22 cellular contexts compared by ENCODE assay signal in the genomic region with DNA sequence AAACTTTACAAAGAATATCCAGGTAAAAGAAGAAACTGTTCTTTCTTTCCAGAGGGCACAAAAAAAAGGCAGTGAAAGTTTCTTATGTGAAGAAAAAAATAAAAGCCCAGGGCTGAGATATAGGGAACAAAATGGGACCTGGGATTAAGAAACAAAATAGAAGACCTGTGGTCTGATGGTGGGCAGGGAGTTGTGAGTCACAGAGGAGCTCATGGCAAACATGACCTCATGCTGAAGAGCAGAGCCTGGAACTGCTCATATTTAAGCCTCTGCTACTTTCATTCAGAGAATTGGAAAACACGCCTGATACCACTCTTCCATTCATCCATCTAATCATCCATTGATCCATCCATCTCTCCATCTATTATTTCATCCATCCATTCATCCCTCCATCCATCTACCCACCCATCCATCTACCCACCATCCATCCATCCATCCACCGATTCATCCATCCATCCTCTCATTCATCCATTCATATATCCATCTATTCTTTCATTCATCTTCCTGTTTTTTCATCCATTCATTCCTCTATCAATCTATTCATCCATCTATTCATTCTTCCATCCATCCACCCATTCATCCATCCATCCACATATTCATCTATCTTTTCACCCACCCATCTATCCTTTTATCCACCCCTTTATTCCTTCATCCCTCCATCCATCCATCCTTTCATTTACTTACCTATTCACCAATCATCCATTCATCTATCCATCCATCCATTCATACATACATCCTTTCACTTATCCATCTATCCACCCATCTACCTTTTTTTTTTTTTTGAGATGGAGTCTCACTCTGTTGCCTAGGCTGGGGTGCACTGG. TPM values are rescaled to one million over a fixed set of nuclear protein-coding genes. Genes with fewer than 3 reads are reported as not detected.
"Had no signal": no experiment of that assay in that cellular context is flagged by ENCODE, and none has a peak within 500 bp of the region (broad histone marks: within the 10 kb centered on the region; RNA-seq: fewer than 3 reads in every experiment).

No MANE protein-coding gene starts in this region.

- ATAC-seq: heart right ventricle; stimulated activated memory B cell treated with anti-CD40 and anti-IgM and Interleukin-4, amounts not matched to agents 10 μg/mL and 1 μg/mL and 100 μg/mL, for 72 hours had no signal

- FAIRE-seq: frontal cortex, kidney had no signal

- H3K36me3 ChIP-seq: ascending aorta, colonic mucosa, heart right ventricle, left ventricle myocardium inferior had no signal

- H3K4me3 Mint-ChIP-seq: activated CD4-positive, alpha-beta memory T cell treated with anti-CD3 and anti-CD28 coated beads, Interleukin-2, amount 10 ng/mL, durations not matched to agents 7 days and 5 days; activated naive CD8-positive, alpha-beta T cell treated with anti-CD3 and anti-CD28 coated beads, Interleukin-2, amount 10 ng/mL, durations not matched to agents 7 days and 5 days; nephron progenitor cell; stimulated activated memory B cell treated with anti-CD40 and anti-IgM and Interleukin-4, amounts not matched to agents 10 μg/mL and 1 μg/mL and 100 μg/mL, for 72 hours; type B pancreatic cell had no signal

- H3K9me3 ChIP-seq: ascending aorta, colonic mucosa, heart right ventricle, left ventricle myocardium inferior had no signal

- H3K4me1 ChIP-seq: ascending aorta, colonic mucosa, heart right ventricle, left ventricle myocardium inferior had no signal

- DNase-seq: activated CD4-positive, alpha-beta memory T cell treated with anti-CD3 and anti-CD28 coated beads, Interleukin-2, amount 10 ng/mL, durations not matched to agents 7 days and 5 days; activated gamma-delta T cell treated with Interleukin-2 at 50 U/mL for 16 hours; activated naive CD8-positive, alpha-beta T cell treated with anti-CD3 and anti-CD28 coated beads, Interleukin-2, amount 10 ng/mL, durations not matched to agents 7 days and 5 days; activated T-cell treated with anti-CD3 and anti-CD28 coated beads, Interleukin-2, amount 50 U/mL, for 48 hours; caudate nucleus; colonic mucosa; effector CD4-positive, alpha-beta T cell; heart right ventricle; kidney; left ventricle myocardium inferior; mesenchymal stem cell; nephron progenitor cell; substantia nigra; SW 1271 had no signal

- H3K4me1 Mint-ChIP-seq: activated CD4-positive, alpha-beta memory T cell treated with anti-CD3 and anti-CD28 coated beads, Interleukin-2, amount 10 ng/mL, durations not matched to agents 7 days and 5 days; activated naive CD8-positive, alpha-beta T cell treated with anti-CD3 and anti-CD28 coated beads, Interleukin-2, amount 10 ng/mL, durations not matched to agents 7 days and 5 days; stimulated activated memory B cell treated with anti-CD40 and anti-IgM and Interleukin-4, amounts not matched to agents 10 μg/mL and 1 μg/mL and 100 μg/mL, for 72 hours had no signal

- H3K27me3 ChIP-seq: ascending aorta, colonic mucosa had no signal

- H3K4me3 ChIP-seq: ascending aorta, colonic mucosa, heart right ventricle, left ventricle myocardium inferior, skin epidermis had no signal

- H3K27ac Mint-ChIP-seq: activated CD4-positive, alpha-beta memory T cell treated with anti-CD3 and anti-CD28 coated beads, Interleukin-2, amount 10 ng/mL, durations not matched to agents 7 days and 5 days; activated naive CD8-positive, alpha-beta T cell treated with anti-CD3 and anti-CD28 coated beads, Interleukin-2, amount 10 ng/mL, durations not matched to agents 7 days and 5 days; nephron progenitor cell; stimulated activated memory B cell treated with anti-CD40 and anti-IgM and Interleukin-4, amounts not matched to agents 10 μg/mL and 1 μg/mL and 100 μg/mL, for 72 hours; type B pancreatic cell had no signal

- H3K27ac ChIP-seq: ascending aorta, colonic mucosa, heart right ventricle, left ventricle myocardium inferior, skin epidermis had no signal

- H3K9me3 Mint-ChIP-seq: activated CD4-positive, alpha-beta memory T cell treated with anti-CD3 and anti-CD28 coated beads, Interleukin-2, amount 10 ng/mL, durations not matched to agents 7 days and 5 days; activated naive CD8-positive, alpha-beta T cell treated with anti-CD3 and anti-CD28 coated beads, Interleukin-2, amount 10 ng/mL, durations not matched to agents 7 days and 5 days; nephron progenitor cell; stimulated activated memory B cell treated with anti-CD40 and anti-IgM and Interleukin-4, amounts not matched to agents 10 μg/mL and 1 μg/mL and 100 μg/mL, for 72 hours; type B pancreatic cell had no signal

RNA-seq across cellular contexts. Expression of a gene that starts 30.0 kb away (rescaled TPM):
- total RNA-seq: activated CD4-positive, alpha-beta memory T cell treated with anti-CD3 and anti-CD28 coated beads, Interleukin-2, amount 10 ng/mL, durations not matched to agents 7 days and 5 days; activated naive CD8-positive, alpha-beta T cell treated with anti-CD3 and anti-CD28 coated beads, Interleukin-2, amount 10 ng/mL, durations not matched to agents 7 days and 5 days; endothelial cell of umbilical vein; pulmonary artery endothelial cell had no signal

RNA-seq across cellular contexts. Expression of a gene that starts 43.7 kb away (rescaled TPM):
- total RNA-seq: activated CD4-positive, alpha-beta memory T cell treated with anti-CD3 and anti-CD28 coated beads, Interleukin-2, amount 10 ng/mL, durations not matched to agents 7 days and 5 days; activated naive CD8-positive, alpha-beta T cell treated with anti-CD3 and anti-CD28 coated beads, Interleukin-2, amount 10 ng/mL, durations not matched to agents 7 days and 5 days; ascending aorta; endothelial cell of umbilical vein; heart right ventricle; left ventricle myocardium inferior; osteocyte; pulmonary artery endothelial cell had no signal
